8 cellular contexts compared by ENCODE assay signal in the genomic region with DNA sequence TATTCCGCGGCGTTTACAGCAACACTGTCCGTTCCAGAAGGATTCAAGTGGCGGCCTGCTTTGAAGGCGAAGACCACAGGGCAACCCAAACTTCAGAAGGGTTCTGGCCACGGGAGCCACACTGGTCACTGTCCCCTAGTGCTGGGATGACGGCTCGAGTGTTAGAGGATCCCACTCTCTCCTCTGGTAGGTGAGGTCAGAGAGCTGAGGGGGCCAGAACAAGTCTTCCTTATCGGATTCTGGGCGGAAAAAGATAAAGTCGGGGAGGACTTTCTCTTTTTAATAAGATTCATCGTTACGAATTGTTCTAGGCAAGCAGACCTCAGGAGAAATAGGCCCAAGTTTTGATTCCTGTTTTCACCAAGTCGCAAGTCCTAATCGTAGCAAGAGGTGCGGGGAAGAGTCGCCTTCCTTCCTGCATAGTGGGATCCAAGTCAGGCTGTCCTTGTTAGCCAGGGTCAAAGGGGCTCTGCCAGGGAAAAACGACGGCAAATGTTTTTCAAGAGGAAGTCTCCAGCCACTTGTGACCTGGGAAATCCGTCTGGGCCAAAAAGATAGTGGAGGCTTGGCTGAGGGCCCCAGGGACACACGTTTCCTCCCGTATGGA. TPM values are rescaled to one million over a fixed set of nuclear protein-coding genes. Genes with fewer than 3 reads are reported as not detected.
DNase-seq lines count a peak whose midpoint lies in the region; ATAC-seq lines count a peak whose summit lies in the region.

No MANE protein-coding gene starts in this region.

- H3K27me3 Mint-ChIP-seq in naive thymus-derived CD8-positive, alpha-beta T cell, result no peaks in the 10 kb centered on the region

- H3K27ac ChIP-seq in GM23248 (peak overlapping the region; percentile 95), epithelial cell of prostate (peak overlapping the region; percentile 96)

- H2AFZ ChIP-seq in GM23248, result peak overlapping the region; percentile 89

- POLR2A ChIA-PET in naive thymus-derived CD8-positive, alpha-beta T cell (lab: Charles Lee), result interaction anchor here (0.7 to 9.6 kb wide), 31 partner anchors 9 to 1991 kb away, joined by 3 to 244 read pairs (median 7); a partner anchor contains a TSS

- peaks cover 0 to 20% (median 3%) of the 10 kb centered on the region in 9 donors for H3K9me3 Mint-ChIP-seq in naive thymus-derived CD8-positive, alpha-beta T cell

- H3K27me3 ChIP-seq in GM23248 (replicated peaks; ENCODE audit: insufficient read depth), result no peaks in the 10 kb centered on the region

- peaks cover 23% of the 10 kb centered on the region for H3K4me1 ChIP-seq in GM23248 (ENCODE audit: insufficient read depth)

- H3K9me2 ChIP-seq in GM23248 (ENCODE audit: insufficient read depth), result no peaks in the 10 kb centered on the region

- H3K4me3 Mint-ChIP-seq in naive thymus-derived CD8-positive, alpha-beta T cell, result peak overlapping the region; percentile 84 to 98 (median 96)

- peaks cover 19 to 47% (median 40%) of the 10 kb centered on the region in 4 donors for H3K4me1 Mint-ChIP-seq in naive thymus-derived CD8-positive, alpha-beta T cell

- H3K4me3 ChIP-seq in GM23248, result peak overlapping the region; percentile 99

- 27 to 28% methylated on average over 23 of the region's 23 CpGs for WGBS in GM23248 (ENCODE audit: low coverage in 1 of 2, low lambda C conversion rate in 2 of 2, missing lambda C conversion rate in 2 of 2), 2 experiments

- H3K9me3 ChIP-seq in GM23248 (ENCODE audit: low read depth), result no peaks in the 10 kb centered on the region

- peak overlapping the region; percentile 91 for H3K4me2 ChIP-seq in GM23248 (ENCODE audit: unreplicated experiment)

- peaks cover 9% of the 10 kb centered on the region; the same call in 1 of the 2 replicates for H3K36me3 ChIP-seq in GM23248 (ENCODE audit: low read depth)

- in situ Hi-C loops in GM23248 (cut with MboI) (loop anchor here (10.0 kb wide), 1 partner anchor 482 kb away; no protein-coding TSS in a partner anchor), ACHN (cut with HindIII; ENCODE audit: low pct_ligation_motif_present, low pct_unique_long_range_greater_than_20kb, low sequenced_read_pairs) (no loop called here)

- H3F3A ChIP-seq in GM23248 (ENCODE audit: insufficient read depth), result peaks cover 45% of the 10 kb centered on the region

- peaks cover 24 to 29% (median 24%) of the 10 kb centered on the region in 3 donors for H3K36me3 Mint-ChIP-seq in naive thymus-derived CD8-positive, alpha-beta T cell

- ATAC-seq in naive thymus-derived CD8-positive, alpha-beta T cell, result peak; percentile 2
- ATAC-seq in GM21825 (IDR thresholded peaks at IDR 0.05; ENCODE audit: unreplicated experiment) (no peak), GM21515 (IDR thresholded peaks at IDR 0.05; ENCODE audit: unreplicated experiment) (no peak)

- no peaks in the 10 kb centered on the region for H4K20me1 ChIP-seq in GM23248 (ENCODE audit: insufficient read depth)

- H3K9ac ChIP-seq in GM23248, result peak overlapping the region; percentile 95

- peak overlapping the region; percentile 92 to 100 (median 98) for H3K27ac Mint-ChIP-seq in naive thymus-derived CD8-positive, alpha-beta T cell

- DNase-seq in AG20443 (ENCODE audit: low spot score), result peak; percentile 19
- DNase-seq in GM23248, result peak; percentile 61
- peak; percentile 59 for DNase-seq in UCSD-AML1 (lab: John Stamatoyannopoulos, UW; ENCODE audit: unreplicated experiment)
- no peak for DNase-seq in epithelial cell of prostate (ENCODE audit: low read depth, low spot score)
- peak in 1 of 10 donors; percentile 22 for DNase-seq in naive thymus-derived CD8-positive, alpha-beta T cell
- no peak for DNase-seq in ACHN

- H3K79me2 ChIP-seq in GM23248 (ENCODE audit: insufficient read depth), result peaks cover 58% of the 10 kb centered on the region

RNA-seq across cellular contexts. Expression of a gene that starts 0.9 kb away (rescaled TPM):
- total RNA-seq in GM23248 (2014; rRNA removed; shearing (Covaris generic)), result 748 and 789 TPM in 2 replicates
- 1,649 and 1,670 TPM in 2 replicates for polyA plus RNA-seq in GM23248 (2016; fragmentation: Nextera tagmentation; extraction: Ambion mirVana)
- total RNA-seq in naive thymus-derived CD8-positive, alpha-beta T cell, result 100 to 1,000 TPM; 432 to 443 TPM
- polyA plus RNA-seq in naive thymus-derived CD8-positive, alpha-beta T cell, result 1,000 to 10,000 TPM; 2,292 to 2,558 (median 2,421) TPM

RNA-seq across cellular contexts. Expression of a gene that starts 15.2 kb away (rescaled TPM):
- total RNA-seq in GM23248 (2014; rRNA removed; shearing (Covaris generic)), result 608 and 614 TPM in 2 replicates
- polyA plus RNA-seq in GM23248 (2016; fragmentation: Nextera tagmentation; extraction: Ambion mirVana), result 1,218 and 1,219 TPM in 2 replicates
- 100 to 1,000 TPM; 184 to 194 TPM for total RNA-seq in naive thymus-derived CD8-positive, alpha-beta T cell
- 100 to 1,000 TPM; 828 to 956 (median 830) TPM for polyA plus RNA-seq in naive thymus-derived CD8-positive, alpha-beta T cell

RNA-seq across cellular contexts. Expression of a gene that starts 27.0 kb away (rescaled TPM):
- 0.65 TPM in 1 of 2 replicates, not detected in the other for total RNA-seq in GM23248 (2014; rRNA removed; shearing (Covaris generic))
- polyA plus RNA-seq in GM23248 (2016; fragmentation: Nextera tagmentation; extraction: Ambion mirVana), result 0.42 and 0.64 TPM in 2 replicates
- 1 to 10 TPM; 5.5 to 5.6 TPM for total RNA-seq in naive thymus-derived CD8-positive, alpha-beta T cell
- 1 to 10 TPM in 1 of 3 donors, under 1 TPM in 2; 0.52 to 1.5 (median 0.88) TPM for polyA plus RNA-seq in naive thymus-derived CD8-positive, alpha-beta T cell

Comparison
In these comparisons a context has a peak if more than half of its experiments do, and no peak if none do; other contexts are left out.
1. DNase-seq: peak in AG20443 (single experiment), GM23248 (single experiment) and UCSD-AML1 (single experiment); none in epithelial cell of prostate (single experiment) and ACHN (single experiment).
2. ATAC-seq: peak in naive thymus-derived CD8-positive, alpha-beta T cell (2 of 2); none in GM21825 (single experiment) and GM21515 (single experiment).